In genomic region chr1:32421775-32422174, GRCh38 we compare ENCODE assay signal across 10 cellular contexts. TPM values are rescaled to one million over a fixed set of nuclear protein-coding genes. Genes with fewer than 3 reads are reported as not detected.
"Had no signal": no experiment of that assay in that cellular context is flagged by ENCODE, and none has a peak within 500 bp of the region (broad histone marks: within the 10 kb centered on the region; RNA-seq: fewer than 3 reads in every experiment).

No MANE protein-coding gene starts in this region.

- H3K4me2 ChIP-seq: GM23338 had no signal

- ATAC-seq: GM23338, HCT116 had no signal

- H3K4me1 ChIP-seq: HAP-1 had no signal

- H3K4me1 Mint-ChIP-seq: GM23338 had no signal

- H3K4me3 ChIP-seq: GM23248, GM23338, HAP-1 had no signal

- H3K27ac ChIP-seq: GM23248 had no signal

- H3K27ac Mint-ChIP-seq: GM23338, HFFc6 had no signal

- H3K4me3 Mint-ChIP-seq: GM23338, HFFc6 had no signal

- DNase-seq: GM23248, GOT3, H7, HCEC 1CT, HFFc6 had no signal

- H3K36me3 ChIP-seq: HAP-1 had no signal

- H2AFZ ChIP-seq: GM23248, GM23338 had no signal

- FAIRE-seq: H1, H54 had no signal

- H3K9me3 ChIP-seq: HAP-1 had no signal

- H3K9ac ChIP-seq: GM23248 had no signal

RNA-seq across cellular contexts. Expression of gene ZBTB8B, which starts 43.1 kb away (rescaled TPM):
- total RNA-seq: GM23248, HFFc6 had no signal
- polyA plus RNA-seq: GM23248 had no signal

RNA-seq across cellular contexts. Expression of gene TSSK3, which starts 59.4 kb away (rescaled TPM):
- total RNA-seq: GM23338 had no signal
- polyA plus RNA-seq: GM23248, GM23338 had no signal
